In genomic region chr21:43313939-43314405, GRCh38 we compare ENCODE assay signal across 23 cellular contexts.
DNase-seq lines count a peak whose midpoint lies in the region; TF ChIP-seq lines count a peak whose summit lies in the region.
"Had no signal": no experiment of that assay in that cellular context is flagged by ENCODE, and none has a peak within 500 bp of the region (broad histone marks: within the 10 kb centered on the region; RNA-seq: fewer than 3 reads in every experiment).

No MANE protein-coding gene starts in this region.

- no peaks in the 10 kb centered on the region for H3K79me1 ChIP-seq in trophoblast cell (ENCODE audit: low read length)

- CTCF ChIA-PET in activated CD4-positive, alpha-beta T cell treated with anti-CD3 and anti-CD28 coated beads, Interleukin-2, amount 10 ng/mL, durations not matched to agents 7 days and 5 days (lab: Charles Lee), result interaction anchor here (1.4 kb wide), 1 partner anchor 12 kb away, joined by 4 read pairs; no protein-coding TSS in a partner anchor
- CTCF ChIA-PET in RWPE1 (lab: Yijun Ruan, JAX), result no interaction called here

- no peak overlapping the region for H3K14ac ChIP-seq in trophoblast cell (ENCODE audit: low read length)

- H3K4ac ChIP-seq in trophoblast cell (ENCODE audit: low read depth, low read length), result no peak overlapping the region

- TF ChIP-seq CTCF in GM13977 (IDR thresholded peaks at IDR 0.05; ENCODE audit: extremely low read depth, insufficient read depth, missing control alignments), result no peak
- TF ChIP-seq CTCF in RWPE1 (conservative IDR thresholded peaks at IDR 0.05; ENCODE audit: low read depth), result no peak
- no peak for TF ChIP-seq CTCF in Peyer's patch (IDR thresholded peaks at IDR 0.05)

- H3K4me1 Mint-ChIP-seq in activated CD4-positive, alpha-beta T cell treated with anti-CD3 and anti-CD28 coated beads, Interleukin-2, amount 10 ng/mL, durations not matched to agents 7 days and 5 days, result peaks cover 28% of the 10 kb centered on the region

- in situ Hi-C loops in GM13977 (cut with MboI; ENCODE audit: low pct_unique_long_range_greater_than_20kb, low sequenced_read_pairs, unreplicated experiment), result no loop called here

- no peak overlapping the region for H4K91ac ChIP-seq in trophoblast cell (ENCODE audit: low read depth, low read length)

- peak overlapping the region; percentile 18 for H2BK12ac ChIP-seq in trophoblast cell (ENCODE audit: low read length)

- no peak overlapping the region for H3K9ac ChIP-seq in trophoblast cell (ENCODE audit: low read length)

- peaks cover 9% of the 10 kb centered on the region for H3K9me3 ChIP-seq in trophoblast cell (ENCODE audit: insufficient read depth, low read depth, low read length)
- peaks cover 0 to 4% (median 0%) of the 10 kb centered on the region in 4 donors for H3K9me3 ChIP-seq in Peyer's patch
- H3K9me3 ChIP-seq: neutrophil had no signal

- H2AFZ ChIP-seq in trophoblast cell (ENCODE audit: insufficient read depth, low read length, poor library complexity), result no peak overlapping the region
- H2AFZ ChIP-seq: PC-9 had no signal

- no peak overlapping the region for H4K8ac ChIP-seq in trophoblast cell (ENCODE audit: low read depth, low read length)

- no peak for DNase-seq in activated CD4-positive, alpha-beta T cell treated with anti-CD3 and anti-CD28 coated beads, Interleukin-2, amount 10 ng/mL, durations not matched to agents 7 days and 5 days
- no peak for DNase-seq in activated CD4-positive, alpha-beta T cell treated with anti-CD3 and anti-CD28 coated beads, Interleukin-2, amount 50 U/mL, for 48 hours
- DNase-seq in GM13977 (ENCODE audit: low spot score), result peak; percentile 55
- DNase-seq in RWPE1 (ENCODE audit: low spot score), result no peak
- no peak for DNase-seq in trophoblast cell
- no peak for DNase-seq in Peyer's patch
- DNase-seq in NCI-H345 treated with DMSO at 0.1 percent for 48 hours (lab: John Stamatoyannopoulos, UW; ENCODE audit: unreplicated experiment), result no peak
- no peak for DNase-seq in RKO (ENCODE audit: low spot score)
- DNase-seq: activated gamma-delta T cell treated with Interleukin-2 at 50 U/mL for 16 hours; activated T-cell treated with anti-CD3 and anti-CD28 coated beads, Interleukin-2, amount 50 U/mL, for 4 hours; central memory CD4-positive, alpha-beta T cell; erythroblast; H7; NCI-H1417; NCI-H2029; NK-92 treated with Interleukin-12 subunit alpha and Interleukin-12 subunit beta, amount 100 ng/mL, for 24 hours; PC-9; SIG-M5; stimulated activated CD4-positive, alpha-beta T cell treated with anti-CD3 and anti-CD28 coated beads, Interleukin-4, amount 100 ng/mL, for 1 hour had no signal

- H4K12ac ChIP-seq in trophoblast cell (ENCODE audit: low read depth, low read length), result no peak overlapping the region

- H3K4me3 ChIP-seq in trophoblast cell (ENCODE audit: low read depth, low read length), result no peak overlapping the region
- no peak overlapping the region for H3K4me3 ChIP-seq in Peyer's patch
- H3K4me3 ChIP-seq: PC-9, upper lobe of left lung had no signal

- H3K9me3 Mint-ChIP-seq in activated CD4-positive, alpha-beta T cell treated with anti-CD3 and anti-CD28 coated beads, Interleukin-2, amount 10 ng/mL, durations not matched to agents 7 days and 5 days, result no peaks in the 10 kb centered on the region
- H3K9me3 Mint-ChIP-seq: activated T-cell treated with anti-CD3 and anti-CD28 coated beads, Interleukin-2, amount 50 U/mL, for 4 hours; dendritic cell treated with granulocyte-macrophage colony-stimulating factor and Interleukin-4, amounts not matched to agents 40 ng/mL and 50 ng/mL, for 4 days had no signal

- H3K27ac Mint-ChIP-seq in activated CD4-positive, alpha-beta T cell treated with anti-CD3 and anti-CD28 coated beads, Interleukin-2, amount 10 ng/mL, durations not matched to agents 7 days and 5 days, result peak overlapping the region; percentile 5
- H3K27ac Mint-ChIP-seq: dendritic cell treated with granulocyte-macrophage colony-stimulating factor and Interleukin-4, amounts not matched to agents 40 ng/mL and 50 ng/mL, for 4 days had no signal

- H2BK5ac ChIP-seq in trophoblast cell (ENCODE audit: low read depth, low read length, poor library complexity), result no peak overlapping the region

- H3K23ac ChIP-seq in trophoblast cell (ENCODE audit: low read length), result no peak overlapping the region

- no peak overlapping the region for H3K4me3 Mint-ChIP-seq in activated CD4-positive, alpha-beta T cell treated with anti-CD3 and anti-CD28 coated beads, Interleukin-2, amount 10 ng/mL, durations not matched to agents 7 days and 5 days
- H3K4me3 Mint-ChIP-seq: activated T-cell treated with anti-CD3 and anti-CD28 coated beads, Interleukin-2, amount 50 U/mL, for 4 hours; CD4-positive, alpha-beta memory T cell; dendritic cell treated with granulocyte-macrophage colony-stimulating factor and Interleukin-4, amounts not matched to agents 40 ng/mL and 50 ng/mL, for 4 days had no signal

- H3K4me1 ChIP-seq in trophoblast cell (ENCODE audit: control insufficient read depth in 1 of 2, insufficient read depth in 2 of 2, low read length in 2 of 2) (peaks cover 6 to 8% of the 10 kb centered on the region in 2 experiments), Peyer's patch (peaks cover 0 to 17% (median 7%) of the 10 kb centered on the region in 4 donors)

- no peak overlapping the region for H3K18ac ChIP-seq in trophoblast cell (ENCODE audit: low read length)

- no peak overlapping the region for H2BK120ac ChIP-seq in trophoblast cell (ENCODE audit: insufficient read depth, low read length, poor library complexity)

- peaks cover 2% of the 10 kb centered on the region for H3K27me3 Mint-ChIP-seq in activated CD4-positive, alpha-beta T cell treated with anti-CD3 and anti-CD28 coated beads, Interleukin-2, amount 10 ng/mL, durations not matched to agents 7 days and 5 days

- H3K27me3 ChIP-seq in trophoblast cell (ENCODE audit: insufficient read depth, low read length) (no peaks in the 10 kb centered on the region), Peyer's patch (no peaks in the 10 kb centered on the region)
- H3K27me3 ChIP-seq: upper lobe of left lung had no signal

- no peak overlapping the region for H2AK5ac ChIP-seq in trophoblast cell (ENCODE audit: low read length)

- TF ChIP-seq POLR2A in Peyer's patch (IDR thresholded peaks at IDR 0.05), result no peak

- H3K27ac ChIP-seq in RWPE1 (peak overlapping the region; percentile 93), trophoblast cell (ENCODE audit: low read depth, low read length) (no peak overlapping the region), Peyer's patch (peak overlapping the region in 1 of 4 donors; percentile 42)
- H3K27ac ChIP-seq: neutrophil, PC-9, upper lobe of left lung had no signal

- WGBS in trophoblast cell (ENCODE audit: extremely low coverage, insufficient coverage, insufficient read length), result no CpG with 5 or more reads among the region's 9 CpGs

- H3K4me2 ChIP-seq in trophoblast cell (ENCODE audit: low read length), result no peak overlapping the region
- H3K4me2 ChIP-seq: PC-9 had no signal

- H3K36me3 Mint-ChIP-seq in activated CD4-positive, alpha-beta T cell treated with anti-CD3 and anti-CD28 coated beads, Interleukin-2, amount 10 ng/mL, durations not matched to agents 7 days and 5 days (ENCODE audit: low read depth), result no peaks in the 10 kb centered on the region
- H3K36me3 Mint-ChIP-seq: CD4-positive, alpha-beta memory T cell had no signal

- H3K36me3 ChIP-seq in trophoblast cell (ENCODE audit: control insufficient read depth in 1 of 2, insufficient read depth in 2 of 2, low read length in 2 of 2) (no peaks in the 10 kb centered on the region), Peyer's patch (no peaks in the 10 kb centered on the region)
- H3K36me3 ChIP-seq: neutrophil, upper lobe of left lung had no signal

- POLR2A ChIA-PET in activated CD4-positive, alpha-beta T cell treated with anti-CD3 and anti-CD28 coated beads, Interleukin-2, amount 10 ng/mL, durations not matched to agents 7 days and 5 days (lab: Charles Lee), result no interaction called here
- POLR2A ChIA-PET in RWPE1 (lab: Yijun Ruan, JAX; ENCODE audit: low non-redundant PET), result no interaction called here

- no peaks in the 10 kb centered on the region for H3K79me2 ChIP-seq in trophoblast cell (ENCODE audit: control insufficient read depth, insufficient read depth, low read length, poor library complexity)
